8 cellular contexts compared by ENCODE assay signal in genomic region chr19:35693835-35694599, GRCh38. TPM values are rescaled to one million over a fixed set of nuclear protein-coding genes. Genes with fewer than 3 reads are reported as not detected.
DNase-seq lines count a peak whose midpoint lies in the region; TF ChIP-seq lines count a peak whose summit lies in the region.

No MANE protein-coding gene starts in this region.

- no peak overlapping the region for H3K4me3 ChIP-seq in vagina

- no peaks in the 10 kb centered on the region for H3K27me3 ChIP-seq in vagina

- DNase-seq in GF-D8 (lab: John Stamatoyannopoulos, UW) (peak; percentile 60), HFFc6 (peak; percentile 85), NCI-H1092 treated with DMSO at 0.1 percent for 48 hours (lab: John Stamatoyannopoulos, UW) (peak; percentile 74), SK-N-DZ (ENCODE audit: low spot score) (peak; percentile 85), glomerular visceral epithelial cell (ENCODE audit: extremely low spot score) (peak; percentile 91), progenitor cell of endocrine pancreas (ENCODE audit: low spot score, unreplicated experiment) (peak; percentile 88), vagina (ENCODE audit: extremely low spot score in 2 of 2) (no peak)
- DNase-seq in activated naive CD4-positive, alpha-beta T cell (lab: John Stamatoyannopoulos, UW), result peak; percentile 65 to 82 (median 80)

- no peak overlapping the region for H3K4me3 Mint-ChIP-seq in HFFc6
- H3K4me3 Mint-ChIP-seq in progenitor cell of endocrine pancreas (ENCODE audit: low read depth), result no peak overlapping the region

- no peaks in the 10 kb centered on the region for H3K4me1 ChIP-seq in vagina

- TF ChIP-seq CTCF in HFFc6 (IDR thresholded peaks at IDR 0.05) (peak; percentile 94), progenitor cell of endocrine pancreas (IDR thresholded peaks at IDR 0.05; ENCODE audit: unreplicated experiment) (peak; percentile 97), vagina (IDR thresholded peaks at IDR 0.05) (peak; percentile 85 to 98 (median 92))

- H3K4me1 Mint-ChIP-seq in HFFc6 (ENCODE audit: low read depth) (no peaks in the 10 kb centered on the region), progenitor cell of endocrine pancreas (ENCODE audit: low read depth) (no peaks in the 10 kb centered on the region)

- no peak overlapping the region for H3K27ac ChIP-seq in vagina

- H3K9me3 ChIP-seq in vagina, result no peaks in the 10 kb centered on the region

- intact Hi-C loops in vagina (cut with DNase I), result loop anchor here (2.0 kb wide), 1 partner anchor 45 kb away; no protein-coding TSS in a partner anchor

- H3K9me3 Mint-ChIP-seq in HFFc6, result no peaks in the 10 kb centered on the region
- H3K9me3 Mint-ChIP-seq in progenitor cell of endocrine pancreas (ENCODE audit: low read depth), result no peaks in the 10 kb centered on the region

- no peak overlapping the region for H3K27ac Mint-ChIP-seq in HFFc6
- H3K27ac Mint-ChIP-seq in progenitor cell of endocrine pancreas, result no peak overlapping the region

- TF ChIP-seq POLR2A in vagina (IDR thresholded peaks at IDR 0.05), result no peak

- no peaks in the 10 kb centered on the region for H3K36me3 ChIP-seq in vagina

- H3K27me3 Mint-ChIP-seq in HFFc6 (ENCODE audit: insufficient read depth), result peaks cover 6% of the 10 kb centered on the region
- no peaks in the 10 kb centered on the region for H3K27me3 Mint-ChIP-seq in progenitor cell of endocrine pancreas

- no peaks in the 10 kb centered on the region for H3K36me3 Mint-ChIP-seq in HFFc6 (ENCODE audit: low read depth)
- H3K36me3 Mint-ChIP-seq in progenitor cell of endocrine pancreas (ENCODE audit: insufficient read depth), result no peaks in the 10 kb centered on the region

RNA-seq across cellular contexts. Expression of gene ZBTB32, which starts 10.3 kb away (rescaled TPM):
- not detected for total RNA-seq in HFFc6 (2021; fragmentation: NEBNext Ultra II Directional; extraction: Animal tissue kit (Norgen Biotek cat#: 25700))
- 0.96 TPM in 1 of 2 replicates, not detected in the other for polyA plus RNA-seq in SK-N-DZ (2014; cell fraction: cytosol; rRNA removed)
- not detected in 2 replicates for polyA plus RNA-seq in SK-N-DZ (2014; cell fraction: nucleus; rRNA removed)
- total RNA-seq in progenitor cell of endocrine pancreas (not detected in 2 replicates), vagina (not detected)

RNA-seq across cellular contexts. Expression of gene KMT2B, which starts 23.8 kb away (rescaled TPM):
- 10 to 100 TPM; 20.1 to 24.4 (median 21.7) TPM for total RNA-seq in HFFc6 (2021; fragmentation: NEBNext Ultra II Directional; extraction: Animal tissue kit (Norgen Biotek cat#: 25700))
- 6.6 and 12.6 TPM in 2 replicates for polyA plus RNA-seq in SK-N-DZ (2014; cell fraction: cytosol; rRNA removed)
- polyA plus RNA-seq in SK-N-DZ (2014; cell fraction: nucleus; rRNA removed), result 28.9 and 69.4 TPM in 2 replicates
- 65.0 and 70.2 TPM in 2 replicates for total RNA-seq in progenitor cell of endocrine pancreas
- 16.0 TPM for total RNA-seq in vagina

RNA-seq across cellular contexts. Expression of gene UPK1A, which starts 27.7 kb away (rescaled TPM):
- total RNA-seq in HFFc6 (2021; fragmentation: NEBNext Ultra II Directional; extraction: Animal tissue kit (Norgen Biotek cat#: 25700)), result under 1 TPM in 1 of 6 experiments, not detected in 5; 0.18 TPM
- polyA plus RNA-seq in SK-N-DZ (2014; cell fraction: cytosol; rRNA removed), result not detected in 2 replicates
- polyA plus RNA-seq in SK-N-DZ (2014; cell fraction: nucleus; rRNA removed), result not detected in 2 replicates
- total RNA-seq in progenitor cell of endocrine pancreas, result not detected in 2 replicates
- total RNA-seq in vagina, result 9.1 TPM

RNA-seq across cellular contexts. Expression of gene COX6B1, which starts 45.9 kb away (rescaled TPM):
- total RNA-seq in HFFc6 (2021; fragmentation: NEBNext Ultra II Directional; extraction: Animal tissue kit (Norgen Biotek cat#: 25700)), result 100 to 1,000 TPM; 375 to 463 (median 413) TPM
- 404 and 474 TPM in 2 replicates for polyA plus RNA-seq in SK-N-DZ (2014; cell fraction: cytosol; rRNA removed)
- 499 and 688 TPM in 2 replicates for polyA plus RNA-seq in SK-N-DZ (2014; cell fraction: nucleus; rRNA removed)
- total RNA-seq in progenitor cell of endocrine pancreas, result 307 and 315 TPM in 2 replicates
- total RNA-seq in vagina, result 265 TPM

RNA-seq across cellular contexts. Expression of gene IGFLR1, which starts 48.2 kb away (rescaled TPM):
- 1 to 10 TPM in 4 of 6 experiments, under 1 TPM in 2; 0.76 to 2.8 (median 1.4) TPM for total RNA-seq in HFFc6 (2021; fragmentation: NEBNext Ultra II Directional; extraction: Animal tissue kit (Norgen Biotek cat#: 25700))
- polyA plus RNA-seq in SK-N-DZ (2014; cell fraction: cytosol; rRNA removed), result 22.5 and 25.0 TPM in 2 replicates
- 14.4 and 27.5 TPM in 2 replicates for polyA plus RNA-seq in SK-N-DZ (2014; cell fraction: nucleus; rRNA removed)
- total RNA-seq in progenitor cell of endocrine pancreas (5.1 TPM in 2 replicates), vagina (7.4 TPM)

Comparison
In these comparisons a context has a peak if more than half of its experiments do, and no peak if none do; other contexts are left out.
1. DNase-seq: peak in GF-D8 (single experiment), HFFc6 (single experiment), NCI-H1092 treated with DMSO at 0.1 percent for 48 hours (single experiment), SK-N-DZ (single experiment), activated naive CD4-positive, alpha-beta T cell (4 of 4), glomerular visceral epithelial cell (single experiment) and progenitor cell of endocrine pancreas (single experiment); none in vagina (0 of 2).
2. Peak in every context shown above with its lines, with median percentiles within 50 percentile points of each other: CTCF ChIP-seq.